Comparison of ENCODE assay signal across 1 cellular context in the genomic region with DNA sequence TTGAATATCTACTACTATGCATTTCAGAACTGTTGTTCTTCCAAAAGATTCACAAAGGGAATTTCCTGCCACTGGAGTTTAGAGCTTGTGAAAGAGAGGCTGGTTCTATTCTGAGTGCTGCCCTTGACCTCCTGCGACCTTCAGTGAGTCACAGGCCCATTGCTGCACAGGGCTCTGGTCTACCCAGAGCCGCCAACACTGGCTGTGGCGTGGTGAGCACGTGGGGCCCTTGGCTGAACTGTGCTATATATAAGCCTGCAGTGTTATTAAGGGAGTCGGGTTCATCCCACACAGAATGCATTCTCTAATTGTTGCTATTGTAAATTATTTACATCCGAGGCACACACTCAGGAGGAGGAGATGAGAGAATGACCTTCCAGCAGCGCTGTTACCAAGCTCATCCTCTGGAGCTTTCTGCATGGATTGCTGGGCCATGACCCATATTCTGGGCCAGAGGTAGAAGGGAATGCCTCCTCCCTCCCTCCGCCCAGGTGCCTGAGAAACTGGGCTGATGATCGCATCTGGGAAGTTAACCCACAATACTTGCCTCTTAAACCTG.
TF ChIP-seq lines count a peak whose summit lies in the region.

No MANE protein-coding gene starts in this region.

TF ChIP-seq in HepG2, 621 proteins besides CTCF, POLR2A, EP300 and RAD21 (continued from another document and continues in another):
- TF ChIP-seq, protein P1, sequence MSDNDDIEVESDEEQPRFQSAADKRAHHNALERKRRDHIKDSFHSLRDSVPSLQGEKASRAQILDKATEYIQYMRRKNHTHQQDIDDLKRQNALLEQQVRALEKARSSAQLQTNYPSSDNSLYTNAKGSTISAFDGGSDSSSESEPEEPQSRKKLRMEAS (IDR thresholded peaks at IDR 0.05): peak; percentile 79
- TF ChIP-seq ARNT (IDR thresholded peaks at IDR 0.05) (no peak), JUND (CRISPR knock-in tag; IDR thresholded peaks at IDR 0.05) (peak; percentile 65; the same call in 1 of the 2 replicates), ZNF589 (CRISPR knock-in tag; conservative IDR thresholded peaks at IDR 0.05) (no peak), GFI1 (CRISPR knock-in tag; IDR thresholded peaks at IDR 0.05; ENCODE audit: borderline replicate concordance) (no peak), NR2C2 (CRISPR knock-in tag; IDR thresholded peaks at IDR 0.05; ENCODE audit: borderline replicate concordance) (peak; percentile 64; the same call in 1 of the 2 replicates), MED1 (CRISPR knock-in tag; IDR thresholded peaks at IDR 0.05) (no peak), ZNF841 (CRISPR knock-in tag; IDR thresholded peaks at IDR 0.05; ENCODE audit: borderline replicate concordance) (no peak), ZNF724P (CRISPR knock-in tag; IDR thresholded peaks at IDR 0.05; ENCODE audit: borderline replicate concordance) (no peak), ZNF563 (CRISPR knock-in tag; IDR thresholded peaks at IDR 0.05) (0 out of 2 replicates have a peak, but pooled peaks have one; percentile 37), MYC (CRISPR knock-in tag; IDR thresholded peaks at IDR 0.05; ENCODE audit: borderline replicate concordance) (peak; percentile 41; the same call in 1 of the 2 replicates), SAP130 (CRISPR knock-in tag; IDR thresholded peaks at IDR 0.05; ENCODE audit: low read depth) (0 out of 2 replicates have a peak, but pooled peaks have one; percentile 26), ZNF335 (CRISPR knock-in tag; IDR thresholded peaks at IDR 0.05) (no peak), BATF2 (CRISPR knock-in tag; IDR thresholded peaks at IDR 0.05) (no peak), SYNCRIP (IDR thresholded peaks at IDR 0.05; ENCODE audit: insufficient read depth, low read depth, low read length) (no peak), HOXA5 (CRISPR knock-in tag; IDR thresholded peaks at IDR 0.05) (no peak), PHF5A (CRISPR knock-in tag; IDR thresholded peaks at IDR 0.05; ENCODE audit: low read depth, unreplicated experiment) (no peak), GTF2F1 (IDR thresholded peaks at IDR 0.05; ENCODE audit: low read length) (no peak), ZNF572 (CRISPR knock-in tag; IDR thresholded peaks at IDR 0.05) (no peak), ZNF577 (CRISPR knock-in tag; IDR thresholded peaks at IDR 0.05; ENCODE audit: borderline replicate concordance, low read depth) (no peak), ZNF280D (CRISPR knock-in tag; IDR thresholded peaks at IDR 0.05) (no peak), PRPF4 (IDR thresholded peaks at IDR 0.05; ENCODE audit: low read depth, low read length, poor library complexity, severe bottlenecking) (no peak), CEBPB (IDR thresholded peaks at IDR 0.05; ENCODE audit: borderline replicate concordance, low read depth, low read length) (peak; percentile 54; the same call in 1 of the 2 replicates), ZNF605 (CRISPR knock-in tag; IDR thresholded peaks at IDR 0.05) (no peak), SOX5 (CRISPR knock-in tag; IDR thresholded peaks at IDR 0.05; ENCODE audit: borderline replicate concordance) (peak; percentile 53; the same call in 1 of the 2 replicates), FOSL1 (CRISPR knock-in tag; IDR thresholded peaks at IDR 0.05; ENCODE audit: borderline replicate concordance) (peak; percentile 73; the same call in 1 of the 2 replicates), ZNF644 (CRISPR knock-in tag; IDR thresholded peaks at IDR 0.05; ENCODE audit: low read depth) (peak; percentile 88), ZNF687 (CRISPR knock-in tag; IDR thresholded peaks at IDR 0.05) (peak; percentile 74), RXRA (CRISPR knock-in tag; IDR thresholded peaks at IDR 0.05) (peak; percentile 86), ZNF3 (CRISPR knock-in tag; IDR thresholded peaks at IDR 0.05) (no peak), NCOA2 (CRISPR knock-in tag; IDR thresholded peaks at IDR 0.05) (peak; percentile 17; the same call in 1 of the 2 replicates), SALL2 (CRISPR knock-in tag; IDR thresholded peaks at IDR 0.05) (no peak), MAFF (IDR thresholded peaks at IDR 0.05; ENCODE audit: low read depth, low read length) (no peak), ZNF431 (CRISPR knock-in tag; IDR thresholded peaks at IDR 0.05; ENCODE audit: borderline replicate concordance, low read depth) (no peak)
- TF ChIP-seq, protein P2, sequence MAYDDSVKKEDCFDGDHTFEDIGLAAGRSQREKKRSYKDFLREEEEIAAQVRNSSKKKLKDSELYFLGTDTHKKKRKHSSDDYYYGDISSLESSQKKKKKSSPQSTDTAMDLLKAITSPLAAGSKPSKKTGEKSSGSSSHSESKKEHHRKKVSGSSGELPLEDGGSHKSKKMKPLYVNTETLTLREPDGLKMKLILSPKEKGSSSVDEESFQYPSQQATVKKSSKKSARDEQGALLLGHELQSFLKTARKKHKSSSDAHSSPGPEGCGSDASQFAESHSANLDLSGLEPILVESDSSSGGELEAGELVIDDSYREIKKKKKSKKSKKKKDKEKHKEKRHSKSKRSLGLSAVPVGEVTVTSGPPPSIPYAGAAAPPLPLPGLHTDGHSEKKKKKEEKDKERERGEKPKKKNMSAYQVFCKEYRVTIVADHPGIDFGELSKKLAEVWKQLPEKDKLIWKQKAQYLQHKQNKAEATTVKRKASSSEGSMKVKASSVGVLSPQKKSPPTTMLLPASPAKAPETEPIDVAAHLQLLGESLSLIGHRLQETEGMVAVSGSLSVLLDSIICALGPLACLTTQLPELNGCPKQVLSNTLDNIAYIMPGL (CRISPR knock-in tag; IDR thresholded peaks at IDR 0.05; ENCODE audit: borderline replicate concordance in 1 of 2, low read depth in 1 of 2): peak in 1 of 2 experiments; percentile 17; a peak in 1 of 4 replicates
- TF ChIP-seq, protein P3, sequence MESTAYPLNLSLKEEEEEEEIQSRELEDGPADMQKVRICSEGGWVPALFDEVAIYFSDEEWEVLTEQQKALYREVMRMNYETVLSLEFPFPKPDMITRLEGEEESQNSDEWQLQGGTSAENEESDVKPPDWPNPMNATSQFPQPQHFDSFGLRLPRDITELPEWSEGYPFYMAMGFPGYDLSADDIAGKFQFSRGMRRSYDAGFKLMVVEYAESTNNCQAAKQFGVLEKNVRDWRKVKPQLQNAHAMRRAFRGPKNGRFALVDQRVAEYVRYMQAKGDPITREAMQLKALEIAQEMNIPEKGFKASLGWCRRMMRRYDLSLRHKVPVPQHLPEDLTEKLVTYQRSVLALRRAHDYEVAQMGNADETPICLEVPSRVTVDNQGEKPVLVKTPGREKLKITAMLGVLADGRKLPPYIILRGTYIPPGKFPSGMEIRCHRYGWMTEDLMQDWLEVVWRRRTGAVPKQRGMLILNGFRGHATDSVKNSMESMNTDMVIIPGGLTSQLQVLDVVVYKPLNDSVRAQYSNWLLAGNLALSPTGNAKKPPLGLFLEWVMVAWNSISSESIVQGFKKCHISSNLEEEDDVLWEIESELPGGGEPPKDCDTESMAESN (CRISPR knock-in tag; conservative IDR thresholded peaks at IDR 0.05): no peak
- TF ChIP-seq, protein P4, sequence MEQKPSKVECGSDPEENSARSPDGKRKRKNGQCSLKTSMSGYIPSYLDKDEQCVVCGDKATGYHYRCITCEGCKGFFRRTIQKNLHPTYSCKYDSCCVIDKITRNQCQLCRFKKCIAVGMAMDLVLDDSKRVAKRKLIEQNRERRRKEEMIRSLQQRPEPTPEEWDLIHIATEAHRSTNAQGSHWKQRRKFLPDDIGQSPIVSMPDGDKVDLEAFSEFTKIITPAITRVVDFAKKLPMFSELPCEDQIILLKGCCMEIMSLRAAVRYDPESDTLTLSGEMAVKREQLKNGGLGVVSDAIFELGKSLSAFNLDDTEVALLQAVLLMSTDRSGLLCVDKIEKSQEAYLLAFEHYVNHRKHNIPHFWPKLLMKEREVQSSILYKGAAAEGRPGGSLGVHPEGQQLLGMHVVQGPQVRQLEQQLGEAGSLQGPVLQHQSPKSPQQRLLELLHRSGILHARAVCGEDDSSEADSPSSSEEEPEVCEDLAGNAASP (CRISPR knock-in tag; IDR thresholded peaks at IDR 0.05; ENCODE audit: borderline replicate concordance): peak; percentile 91; the same call in 1 of the 2 replicates
- TF ChIP-seq, protein P5, sequence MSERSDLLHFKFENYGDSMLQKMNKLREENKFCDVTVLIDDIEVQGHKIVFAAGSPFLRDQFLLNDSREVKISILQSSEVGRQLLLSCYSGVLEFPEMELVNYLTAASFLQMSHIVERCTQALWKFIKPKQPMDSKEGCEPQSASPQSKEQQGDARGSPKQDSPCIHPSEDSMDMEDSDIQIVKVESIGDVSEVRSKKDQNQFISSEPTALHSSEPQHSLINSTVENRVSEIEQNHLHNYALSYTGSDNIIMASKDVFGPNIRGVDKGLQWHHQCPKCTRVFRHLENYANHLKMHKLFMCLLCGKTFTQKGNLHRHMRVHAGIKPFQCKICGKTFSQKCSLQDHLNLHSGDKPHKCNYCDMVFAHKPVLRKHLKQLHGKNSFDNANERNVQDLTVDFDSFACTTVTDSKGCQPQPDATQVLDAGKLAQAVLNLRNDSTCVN (CRISPR knock-in tag; IDR thresholded peaks at IDR 0.05; ENCODE audit: borderline replicate concordance): 0 out of 2 replicates have a peak, but pooled peaks have one; percentile 54
- TF ChIP-seq, protein P6, sequence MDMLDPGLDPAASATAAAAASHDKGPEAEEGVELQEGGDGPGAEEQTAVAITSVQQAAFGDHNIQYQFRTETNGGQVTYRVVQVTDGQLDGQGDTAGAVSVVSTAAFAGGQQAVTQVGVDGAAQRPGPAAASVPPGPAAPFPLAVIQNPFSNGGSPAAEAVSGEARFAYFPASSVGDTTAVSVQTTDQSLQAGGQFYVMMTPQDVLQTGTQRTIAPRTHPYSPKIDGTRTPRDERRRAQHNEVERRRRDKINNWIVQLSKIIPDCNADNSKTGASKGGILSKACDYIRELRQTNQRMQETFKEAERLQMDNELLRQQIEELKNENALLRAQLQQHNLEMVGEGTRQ (IDR thresholded peaks at IDR 0.05; ENCODE audit: low read depth, low read length): peak; percentile 28; the same call in 1 of the 2 replicates
- TF ChIP-seq, protein P6 (CRISPR knock-in tag; IDR thresholded peaks at IDR 0.05; ENCODE audit: borderline replicate concordance): peak; percentile 43; the same call in 1 of the 2 replicates
- TF ChIP-seq, protein P7, sequence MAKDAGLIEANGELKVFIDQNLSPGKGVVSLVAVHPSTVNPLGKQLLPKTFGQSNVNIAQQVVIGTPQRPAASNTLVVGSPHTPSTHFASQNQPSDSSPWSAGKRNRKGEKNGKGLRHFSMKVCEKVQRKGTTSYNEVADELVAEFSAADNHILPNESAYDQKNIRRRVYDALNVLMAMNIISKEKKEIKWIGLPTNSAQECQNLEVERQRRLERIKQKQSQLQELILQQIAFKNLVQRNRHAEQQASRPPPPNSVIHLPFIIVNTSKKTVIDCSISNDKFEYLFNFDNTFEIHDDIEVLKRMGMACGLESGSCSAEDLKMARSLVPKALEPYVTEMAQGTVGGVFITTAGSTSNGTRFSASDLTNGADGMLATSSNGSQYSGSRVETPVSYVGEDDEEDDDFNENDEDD (CRISPR knock-in tag; IDR thresholded peaks at IDR 0.05; ENCODE audit: borderline replicate concordance): peak; percentile 46; the same call in 1 of the 2 replicates
